ENCODE assay signal across 8 cellular contexts in the genomic region with DNA sequence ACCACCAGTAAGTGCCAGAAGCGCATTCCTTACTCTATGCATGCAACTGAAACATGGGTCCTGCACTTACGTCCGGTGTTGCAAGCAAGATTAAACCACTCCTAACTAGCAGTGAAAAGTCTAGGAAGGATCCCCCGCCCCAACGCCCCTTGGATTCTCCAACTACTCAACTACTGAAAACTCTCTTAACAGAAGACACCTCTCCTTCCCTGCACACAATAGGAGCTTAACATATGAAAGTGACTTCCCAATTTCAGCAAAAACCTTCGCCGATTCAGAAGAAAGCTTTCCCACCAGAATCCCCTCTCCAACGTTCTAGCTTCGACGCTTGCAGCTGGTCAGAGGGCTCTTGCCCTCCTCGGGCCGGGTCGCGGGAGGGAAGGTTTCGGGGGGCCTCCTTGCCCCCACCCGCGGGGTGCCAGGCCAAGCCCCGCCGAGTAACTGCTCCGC. TPM values are rescaled to one million over a fixed set of nuclear protein-coding genes. Genes with fewer than 3 reads are reported as not detected.
DNase-seq lines count a peak whose midpoint lies in the region; ATAC-seq and TF ChIP-seq lines count a peak whose summit lies in the region.

No MANE protein-coding gene starts in this region.

- peaks cover 4% of the 10 kb centered on the region for H3K27me3 ChIP-seq in CD4-positive, CD25-positive, alpha-beta regulatory T cell (ENCODE audit: control insufficient read depth, insufficient read depth, low read length)

- H3K27me3 Mint-ChIP-seq in CD4-positive, CD25-positive, alpha-beta regulatory T cell = no peaks in the 10 kb centered on the region
- peaks cover 9 to 11% of the 10 kb centered on the region in 2 donors for H3K27me3 Mint-ChIP-seq in natural killer cell (ENCODE audit: low read depth in 2 of 2)

- intact Hi-C loops in natural killer cell (cut with micrococcal nuclease) = loop anchor here (1.0 to 5.0 kb wide), 3 partner anchors 117 to 176 kb away; partner anchors contain the start of genes MAP3K2 and SFT2D3

- H3K36me3 ChIP-seq in CD4-positive, CD25-positive, alpha-beta regulatory T cell (ENCODE audit: control insufficient read depth, insufficient read depth, low read length) = peaks cover 25% of the 10 kb centered on the region

- POLR2A ChIA-PET in HEK293T (lab: Yijun Ruan, JAX) = interaction anchor here (0.8 to 2.0 kb wide), 16 partner anchors 7 to 308 kb away, joined by 3 to 33 read pairs (median 5); partner anchors contain the start of genes ERCC3 and MYO7B

- no peak for ATAC-seq in CD4-positive, CD25-positive, alpha-beta regulatory T cell (ENCODE audit: low read depth in 2 of 2)
- ATAC-seq in natural killer cell = peak in 1 of 3 donors; percentile 3

- no peaks in the 10 kb centered on the region for H3K9me3 ChIP-seq in CD4-positive, CD25-positive, alpha-beta regulatory T cell (ENCODE audit: control insufficient read depth in 2 of 2, low read length in 2 of 2)

- H3K4me3 Mint-ChIP-seq in CD4-positive, CD25-positive, alpha-beta regulatory T cell = peak overlapping the region; percentile 94 to 99 (median 96)
- H3K4me3 Mint-ChIP-seq in natural killer cell = peak overlapping the region; percentile 93

- H3K27ac Mint-ChIP-seq in CD4-positive, CD25-positive, alpha-beta regulatory T cell = peak overlapping the region; percentile 88 to 100 (median 100)
- peak overlapping the region; percentile 96 to 98 for H3K27ac Mint-ChIP-seq in natural killer cell

- H3K4me3 ChIP-seq in CD4-positive, CD25-positive, alpha-beta regulatory T cell (ENCODE audit: low read depth, low read length) = peak overlapping the region; percentile 98
- H3K4me3 ChIP-seq in epithelial cell of esophagus (ENCODE audit: low read length) = peak overlapping the region; percentile 92

- CTCF ChIA-PET in HEK293T (lab: Yijun Ruan, JAX) = no interaction called here

- peaks cover 38% of the 10 kb centered on the region for H3K4me1 ChIP-seq in CD4-positive, CD25-positive, alpha-beta regulatory T cell (ENCODE audit: control insufficient read depth, insufficient read depth, low read length, poor library complexity, severe bottlenecking)

- peaks cover 29 to 59% (median 36%) of the 10 kb centered on the region in 4 donors for H3K4me1 Mint-ChIP-seq in CD4-positive, CD25-positive, alpha-beta regulatory T cell
- H3K4me1 Mint-ChIP-seq in natural killer cell = peaks cover 37 to 43% of the 10 kb centered on the region in 2 donors

- peak overlapping the region; percentile 98 for H3K27ac ChIP-seq in CD4-positive, CD25-positive, alpha-beta regulatory T cell (ENCODE audit: insufficient read depth, low read length, poor library complexity, severe bottlenecking)

- TF ChIP-seq CTCF in epithelial cell of esophagus (IDR thresholded peaks at IDR 0.05; ENCODE audit: insufficient read depth, low read depth, low read length, missing control alignments) (no peak), natural killer cell (IDR thresholded peaks at IDR 0.05) (no peak)

- DNase-seq in CD4-positive, CD25-positive, alpha-beta regulatory T cell = peak in 2 of 3 donors; percentile 21 to 45
- DNase-seq in HEK293T (ENCODE audit: extremely low spot score) (no peak), SW480 (ENCODE audit: low spot score) (peak; percentile 38), epithelial cell of esophagus (ENCODE audit: low read depth) (peak; percentile 48), natural killer cell (no peak), GDM1 (lab: John Stamatoyannopoulos, UW) (no peak), NCI-H1694 treated with DMSO at 0.1 percent for 48 hours (lab: John Stamatoyannopoulos, UW) (no peak), NCI-H2081 treated with DMSO at 0.1 percent for 48 hours (lab: John Stamatoyannopoulos, UW) (no peak)

- H3K36me3 Mint-ChIP-seq in CD4-positive, CD25-positive, alpha-beta regulatory T cell = peaks cover 23% of the 10 kb centered on the region
- H3K36me3 Mint-ChIP-seq in natural killer cell = no peaks in the 10 kb centered on the region

- H3K9me3 Mint-ChIP-seq in CD4-positive, CD25-positive, alpha-beta regulatory T cell = peaks cover 0 to 4% (median 0%) of the 10 kb centered on the region in 7 donors
- H3K9me3 Mint-ChIP-seq in natural killer cell = no peaks in the 10 kb centered on the region

TF ChIP-seq in HEK293T, 16 proteins besides CTCF, POLR2A, EP300 and RAD21:
- no peak for TF ChIP-seq FOXK2 (IDR thresholded peaks at IDR 0.05)
- peak; percentile 33; the same call in 1 of the 2 replicates for TF ChIP-seq L3MBTL2 (conservative IDR thresholded peaks at IDR 0.05)
- TF ChIP-seq FOXA1 (IDR thresholded peaks at IDR 0.05) = no peak
TF ChIP-seq in HEK293T: peak in this region for 1.

RNA-seq across cellular contexts. Expression of gene IWS1, which starts 0.6 kb away (rescaled TPM):
- 39.6 TPM for total RNA-seq in CD4-positive, CD25-positive, alpha-beta regulatory T cell
- polyA plus RNA-seq in CD4-positive, CD25-positive, alpha-beta regulatory T cell = 10 to 100 TPM; 15.4 to 20.4 (median 18.7) TPM
- 10 to 100 TPM; 21.7 to 27.1 (median 23.9) TPM for total RNA-seq in natural killer cell

RNA-seq across cellular contexts. Expression of gene MYO7B, which starts 9.8 kb away (rescaled TPM):
- not detected for total RNA-seq in CD4-positive, CD25-positive, alpha-beta regulatory T cell
- under 1 TPM in 1 of 4 donors, not detected in 3; 0.12 TPM for polyA plus RNA-seq in CD4-positive, CD25-positive, alpha-beta regulatory T cell
- under 1 TPM; 0.14 to 0.45 (median 0.25) TPM for total RNA-seq in natural killer cell

Comparison
In these comparisons a context has a peak if more than half of its experiments do, and no peak if none do; other contexts are left out.
1. DNase-seq: peak in CD4-positive, CD25-positive, alpha-beta regulatory T cell (2 of 3), SW480 (single experiment) and epithelial cell of esophagus (single experiment); none in HEK293T (single experiment), natural killer cell (single experiment), GDM1 (single experiment), NCI-H1694 treated with DMSO at 0.1 percent for 48 hours (single experiment) and NCI-H2081 treated with DMSO at 0.1 percent for 48 hours (single experiment).